33 cellular contexts compared by ENCODE assay signal in genomic region chr21:14754682-14755081, GRCh38.
"Had no signal": no experiment of that assay in that cellular context is flagged by ENCODE, and none has a peak within 500 bp of the region (broad histone marks: within the 10 kb centered on the region; RNA-seq: fewer than 3 reads in every experiment).

No MANE protein-coding gene starts in this region.

- H3K36me3 ChIP-seq: adrenal gland, brain microvascular endothelial cell, breast epithelium had no signal

- ATAC-seq: activated CD8-positive, alpha-beta T cell treated with anti-CD3 and anti-CD28 coated beads for 36 hours; activated naive CD4-positive, alpha-beta T cell treated with anti-CD3 and anti-CD28 coated beads, Interleukin-2, amount 50 U/mL, for 72 hours; activated T-cell treated with anti-CD3 and anti-CD28 coated beads, Interleukin-2, amount 50 U/mL, for 4 hours; activated T-cell treated with anti-CD3 and anti-CD28 coated beads, Interleukin-2, amount 50 U/mL, for 72 hours; activated T-helper 17 cell treated with anti-CD3 and anti-CD28 coated beads, Interleukin-2, amount 50 U/mL, for 72 hours had no signal

- FAIRE-seq: astrocyte, TTC549 had no signal

- H3K4me3 ChIP-seq: adrenal gland, body of pancreas, breast epithelium had no signal

- H3K27me3 ChIP-seq: adrenal gland, body of pancreas, brain microvascular endothelial cell, breast epithelium had no signal

- DNase-seq: activated B cell treated with CpG ODN at 0.5 μM for 24 hours; activated CD4-positive, alpha-beta memory T cell treated with anti-CD3 and anti-CD28 coated beads for 36 hours; activated CD4-positive, alpha-beta T cell treated with anti-CD3 and anti-CD28 coated beads for 4 hours; activated CD4-positive, alpha-beta T cell treated with anti-CD3 and anti-CD28 coated beads, Interleukin-2, amount 10 ng/mL, durations not matched to agents 24 days and 14 days; activated CD4-positive, alpha-beta T cell treated with anti-CD3 and anti-CD28 coated beads, Interleukin-2, amount 50 U/mL, for 1 hour; activated CD4-positive, alpha-beta T cell treated with anti-CD3 and anti-CD28 coated beads, Interleukin-2, amount 50 U/mL, for 4 hours; activated CD4-positive, CD25-positive, alpha-beta regulatory T cell treated with anti-CD3 and anti-CD28 coated beads, Interleukin-2, amount 50 U/mL, for 72 hours; activated CD8-positive, alpha-beta memory T cell treated with anti-CD3 and anti-CD28 coated beads, Interleukin-2, amount 50 U/mL, for 4 hours; activated CD8-positive, alpha-beta T cell treated with anti-CD3 and anti-CD28 coated beads for 36 hours; activated effector memory CD4-positive, alpha-beta T cell treated with anti-CD3 and anti-CD28 coated beads, Interleukin-2, amount 50 U/mL, for 16 hours; activated gamma-delta T cell treated with Interleukin-2 at 50 U/mL for 16 hours; activated naive CD4-positive, alpha-beta T cell; activated naive CD4-positive, alpha-beta T cell treated with anti-CD3 and anti-CD28 coated beads for 36 hours; activated naive CD4-positive, alpha-beta T cell treated with anti-CD3 and anti-CD28 coated beads, Interleukin-2, amount 50 U/mL, for 16 hours; activated naive CD8-positive, alpha-beta T cell treated with anti-CD3 and anti-CD28 coated beads for 36 hours; activated T-cell treated with anti-CD3 and anti-CD28 coated beads for 4 hours; activated T-cell treated with anti-CD3 and anti-CD28 coated beads, Interleukin-2, amount 50 U/mL, for 1 hour; activated T-cell treated with anti-CD3 and anti-CD28 coated beads, Interleukin-2, amount 50 U/mL, for 4 hours; activated T-cell treated with anti-CD3 and anti-CD28 coated beads, Interleukin-2, amount 50 U/mL, for 72 hours; adrenal gland; amniotic stem cell; aorta; body of pancreas; brain microvascular endothelial cell; central memory CD4-positive, alpha-beta T cell; T-helper 2 cell; T-helper 9 cell had no signal

- H3K9me3 ChIP-seq: adrenal gland, body of pancreas, breast epithelium had no signal

- H3K4me1 ChIP-seq: adrenal gland, breast epithelium had no signal

- H3K27ac ChIP-seq: adrenal gland, brain microvascular endothelial cell, breast epithelium, VCaP had no signal
